ENCODE assay signal across 21 cellular contexts in genomic region chr10:98481418-98481945, GRCh38. TPM values are rescaled to one million over a fixed set of nuclear protein-coding genes. Genes with fewer than 3 reads are reported as not detected.
DNase-seq lines count a peak whose midpoint lies in the region; ATAC-seq and TF ChIP-seq lines count a peak whose summit lies in the region.
"Had no signal": no experiment of that assay in that cellular context is flagged by ENCODE, and none has a peak within 500 bp of the region (broad histone marks: within the 10 kb centered on the region; RNA-seq: fewer than 3 reads in every experiment).

No MANE protein-coding gene starts in this region.

- DNase-seq in DMS53 (lab: John Stamatoyannopoulos, UW) = peak; percentile 40
- DNase-seq in DMS53 treated with DMSO at 0.1 percent for 48 hours (lab: John Stamatoyannopoulos, UW; ENCODE audit: unreplicated experiment) = no peak
- DNase-seq in EH (ENCODE audit: low read depth) = peak; percentile 15
- peak; percentile 32 to 56 for DNase-seq in SJCRH30
- peak; percentile 78 for DNase-seq in myocyte (ENCODE audit: low read depth)
- no peak for DNase-seq in neural progenitor cell (ENCODE audit: low spot score)
- DNase-seq in T-helper 1 cell = no peak
- DNase-seq: 8988T; AML-193; CD8-positive, alpha-beta memory T cell; DMS79 treated with DMSO at 0.1 percent for 48 hours; GOT3; HCEC 1CT; KBM-7; NCI-H1092 treated with DMSO at 0.1 percent for 48 hours; NCI-H1436 treated with DMSO at 0.1 percent for 48 hours; NCI-H2029 treated with DMSO at 0.1 percent for 48 hours; NCI-H774; Peyer's patch had no signal

- no peak overlapping the region for H3K4me3 Mint-ChIP-seq in neural progenitor cell

- no peak for TF ChIP-seq CTCF in neural progenitor cell (IDR thresholded peaks at IDR 0.05)

- no peak overlapping the region for H2AFZ ChIP-seq in neural progenitor cell (replicated peaks)

- no peaks in the 10 kb centered on the region for H3K9me3 ChIP-seq in SJCRH30 (replicated peaks)
- H3K9me3 ChIP-seq in neural progenitor cell (ENCODE audit: low read depth) = no peaks in the 10 kb centered on the region
- H3K9me3 ChIP-seq: Peyer's patch had no signal

- H3K9me3 Mint-ChIP-seq in neural progenitor cell = peaks cover 3% of the 10 kb centered on the region

- H3K27ac ChIP-seq in SJCRH30 = no peak overlapping the region
- H3K27ac ChIP-seq in neural progenitor cell = no peak overlapping the region
- H3K27ac ChIP-seq: C4-2B, Peyer's patch had no signal

- no peaks in the 10 kb centered on the region for H3K79me2 ChIP-seq in neural progenitor cell (ENCODE audit: low read depth)

- H4K20me1 ChIP-seq in neural progenitor cell (ENCODE audit: low read depth) = no peaks in the 10 kb centered on the region

- no peak for ATAC-seq in GM21576 (IDR thresholded peaks at IDR 0.05; ENCODE audit: unreplicated experiment)

- H3K27me3 ChIP-seq in SJCRH30 (no peaks in the 10 kb centered on the region), neural progenitor cell (no peaks in the 10 kb centered on the region)
- H3K27me3 ChIP-seq: Peyer's patch had no signal

- no peaks in the 10 kb centered on the region for H3K36me3 Mint-ChIP-seq in neural progenitor cell
- H3K36me3 Mint-ChIP-seq: CD8-positive, alpha-beta memory T cell had no signal

- no peak overlapping the region for H3K4me2 ChIP-seq in neural progenitor cell

- H3K27me3 Mint-ChIP-seq in neural progenitor cell (ENCODE audit: insufficient read depth, low read depth) = no peaks in the 10 kb centered on the region

- H3K4me1 ChIP-seq in SJCRH30 (peaks cover 21% of the 10 kb centered on the region), neural progenitor cell (no peaks in the 10 kb centered on the region)
- H3K4me1 ChIP-seq: Peyer's patch had no signal

- no peaks in the 10 kb centered on the region for H3F3A ChIP-seq in neural progenitor cell (ENCODE audit: low read depth)

- H3K36me3 ChIP-seq in SJCRH30 (no peaks in the 10 kb centered on the region), neural progenitor cell (no peaks in the 10 kb centered on the region)
- H3K36me3 ChIP-seq: Peyer's patch had no signal

- H3K4me1 Mint-ChIP-seq in neural progenitor cell = peaks cover 7% of the 10 kb centered on the region

- H3K27ac Mint-ChIP-seq in neural progenitor cell = no peak overlapping the region

- H3K4me3 ChIP-seq in SJCRH30 = no peak overlapping the region
- H3K4me3 ChIP-seq in neural progenitor cell = no peak overlapping the region
- H3K4me3 ChIP-seq: Peyer's patch had no signal

- no peak overlapping the region for H3K9ac ChIP-seq in neural progenitor cell

RNA-seq across cellular contexts. Expression of gene HPS1, which starts 34.7 kb away (rescaled TPM):
- total RNA-seq in SJCRH30 (2014; rRNA removed; shearing (Covaris generic)) = 2.0 and 2.8 TPM in 2 replicates
- total RNA-seq in myocyte = 28.9 and 35.0 TPM in 2 replicates
- 55.9 TPM for polyA plus RNA-seq in myocyte (2012)
- total RNA-seq in neural progenitor cell (ENCODE audit: low replicate concordance) = 16.0 and 32.0 TPM in 2 replicates

Comparison
In these comparisons a context has a peak if more than half of its experiments do, and no peak if none do; other contexts are left out.
1. DNase-seq: peak in DMS53 (single experiment), EH (single experiment), SJCRH30 (2 of 2) and myocyte (single experiment); none in DMS53 treated with DMSO at 0.1 percent for 48 hours (single experiment), neural progenitor cell (single experiment) and T-helper 1 cell (0 of 5).